33 cellular contexts compared by ENCODE assay signal in the genomic region with DNA sequence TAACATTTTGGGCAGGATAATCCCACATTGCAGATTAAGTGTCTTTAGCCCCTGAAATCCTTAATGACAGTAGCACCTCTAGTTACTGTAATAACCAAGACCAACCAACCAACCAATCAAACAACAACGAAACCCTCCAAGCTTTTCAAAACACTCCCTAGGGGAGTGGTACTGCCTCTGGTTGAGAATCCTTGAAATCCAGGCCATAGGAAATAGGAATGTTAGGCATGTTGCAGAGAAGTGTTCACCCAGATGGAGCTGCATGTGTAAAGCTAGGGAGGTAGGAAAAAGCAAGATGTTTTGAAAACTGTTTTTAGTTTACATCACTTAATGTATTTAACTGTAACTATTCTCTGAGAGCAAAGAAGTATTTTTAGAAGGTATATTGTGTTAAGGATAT.
"Had no signal": no experiment of that assay in that cellular context is flagged by ENCODE, and none has a peak within 500 bp of the region (broad histone marks: within the 10 kb centered on the region; RNA-seq: fewer than 3 reads in every experiment).

No MANE protein-coding gene starts in this region.

- H3K27ac ChIP-seq: brain microvascular endothelial cell, PC-9, RWPE1, VCaP had no signal

- H2AFZ ChIP-seq: PC-9 had no signal

- ATAC-seq: activated CD8-positive, alpha-beta memory T cell treated with anti-CD3 and anti-CD28 coated beads, Interleukin-2, amount 10 ng/mL, durations not matched to agents 7 days and 5 days; activated naive CD8-positive, alpha-beta T cell treated with anti-CD3 and anti-CD28 coated beads, Interleukin-2, amount 50 U/mL, for 24 hours; Right ventricle myocardium inferior; SK-N-SH treated with all-trans-retinoic acid at 6 μM for 48 hours had no signal

- H3K4me3 ChIP-seq: PC-9 had no signal

- H3K36me3 ChIP-seq: brain microvascular endothelial cell had no signal

- DNase-seq: activated CD4-positive, alpha-beta memory T cell treated with anti-CD3 and anti-CD28 coated beads, Interleukin-2, amount 10 ng/mL, durations not matched to agents 7 days and 5 days; activated CD4-positive, alpha-beta T cell treated with anti-CD3 and anti-CD28 coated beads for 1 hour; activated CD4-positive, alpha-beta T cell treated with anti-CD3 and anti-CD28 coated beads for 48 hours; activated CD4-positive, CD25-positive, alpha-beta regulatory T cell; activated CD8-positive, alpha-beta memory T cell treated with anti-CD3 and anti-CD28 coated beads for 24 hours; activated CD8-positive, alpha-beta memory T cell treated with anti-CD3 and anti-CD28 coated beads, Interleukin-2, amount 10 ng/mL, durations not matched to agents 7 days and 5 days; activated CD8-positive, alpha-beta memory T cell treated with anti-CD3 and anti-CD28 coated beads, Interleukin-2, amount 50 U/mL, for 48 hours; activated effector memory CD4-positive, alpha-beta T cell treated with Interleukin-2 at 50 U/mL for 16 hours; activated naive CD4-positive, alpha-beta T cell treated with anti-CD3 and anti-CD28 coated beads, Interleukin-2, amount 10 ng/mL, durations not matched to agents 7 days and 5 days; activated naive CD8-positive, alpha-beta T cell treated with anti-CD3 and anti-CD28 coated beads, Interleukin-2, amount 50 U/mL, for 24 hours; activated T-cell treated with anti-CD3 and anti-CD28 coated beads, Interleukin-2, amount 50 U/mL, for 48 hours; anterior cingulate cortex; central memory CD4-positive, alpha-beta T cell; NCI-H1105; NCI-H1417 treated with DMSO at 0.1 percent for 48 hours; NCI-H1930; NCI-H2081 treated with DMSO at 0.1 percent for 48 hours; NCI-H226; NCI-H446 treated with DMSO at 0.1 percent for 48 hours; NCI-H524; NCI-H69; NK-92 treated with Interleukin-12 subunit alpha and Interleukin-12 subunit beta, amount 100 ng/mL, for 24 hours; PC-9; SIG-M5; SW 1271; T-helper 1 cell; T-helper 2 cell; T-helper 9 cell had no signal

- H3K27me3 ChIP-seq: brain microvascular endothelial cell had no signal

- H3K4me2 ChIP-seq: PC-9 had no signal
